ENCODE assay signal across 16 cellular contexts in the genomic region with DNA sequence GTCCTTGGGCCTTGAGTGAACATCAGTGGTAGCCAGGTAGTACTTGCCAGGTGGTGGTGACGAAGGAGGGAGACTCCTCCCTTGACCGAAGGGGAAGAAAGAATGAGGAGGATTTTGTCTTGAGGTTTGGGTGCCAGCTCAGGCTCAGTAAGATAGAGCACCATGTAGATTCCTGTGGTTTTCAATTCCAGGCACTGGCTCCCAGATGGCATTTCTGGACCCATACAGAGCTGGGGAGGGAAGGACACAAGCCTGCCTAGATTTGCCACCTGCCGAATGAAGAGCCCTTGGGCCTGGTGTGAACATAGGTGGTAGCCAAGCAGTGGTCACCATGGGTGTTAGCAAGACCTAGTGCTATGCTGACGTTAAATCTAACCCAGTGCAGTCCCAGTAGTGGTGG.
DNase-seq lines count a peak whose midpoint lies in the region; ATAC-seq and TF ChIP-seq lines count a peak whose summit lies in the region.
"Had no signal": no experiment of that assay in that cellular context is flagged by ENCODE, and none has a peak within 500 bp of the region (broad histone marks: within the 10 kb centered on the region; RNA-seq: fewer than 3 reads in every experiment).

No MANE protein-coding gene starts in this region.

- H3K36me3 Mint-ChIP-seq in stimulated activated effector memory CD8-positive, alpha-beta T cell treated with anti-CD3 and anti-CD28 coated beads, Interleukin-12 subunit alpha, Interleukin-12 subunit beta, amount 100 ng/mL, for 72 hours, result no peaks in the 10 kb centered on the region
- H3K36me3 Mint-ChIP-seq: CD8-positive, alpha-beta T cell had no signal

- no peaks in the 10 kb centered on the region for H3K9me1 ChIP-seq in IMR-90 (ENCODE audit: insufficient read depth, low read length)

- no peak overlapping the region for H3K9ac ChIP-seq in IMR-90 (ENCODE audit: low read depth, low read length)
- H3K9ac ChIP-seq: BLaER1 treated with 17β-estradiol and CSF1 and Interleukin-3, amounts not matched to agents 10 nM and 100 nM had no signal

- H4K20me1 ChIP-seq in IMR-90 (ENCODE audit: insufficient read depth, low read length), result no peaks in the 10 kb centered on the region
- H4K20me1 ChIP-seq: BLaER1 treated with 17β-estradiol and CSF1 and Interleukin-3, amounts not matched to agents 10 nM and 100 nM had no signal

- no peak overlapping the region for H3K27ac Mint-ChIP-seq in stimulated activated effector memory CD8-positive, alpha-beta T cell treated with anti-CD3 and anti-CD28 coated beads, Interleukin-12 subunit alpha, Interleukin-12 subunit beta, amount 100 ng/mL, for 72 hours
- H3K27ac Mint-ChIP-seq: B cell; CD8-positive, alpha-beta T cell had no signal

- in situ Hi-C loops in IMR-90 (cut with MboI; ENCODE audit: low sequenced_read_pairs) (no loop called here), brain microvascular endothelial cell (cut with HindIII; ENCODE audit: low pct_ligation_motif_present, low sequenced_read_pairs) (no loop called here)

- H2BK20ac ChIP-seq in IMR-90 (ENCODE audit: low read depth, low read length), result no peak overlapping the region

- TF ChIP-seq POLR2A in IMR-90 (IDR thresholded peaks at IDR 0.05; ENCODE audit: low read depth, low read length), result no peak

- H4K5ac ChIP-seq in IMR-90 (ENCODE audit: low read depth, low read length), result no peak overlapping the region

- H3K4me3 Mint-ChIP-seq in stimulated activated effector memory CD8-positive, alpha-beta T cell treated with anti-CD3 and anti-CD28 coated beads, Interleukin-12 subunit alpha, Interleukin-12 subunit beta, amount 100 ng/mL, for 72 hours, result no peak overlapping the region
- H3K4me3 Mint-ChIP-seq: B cell; CD8-positive, alpha-beta T cell had no signal

- no peaks in the 10 kb centered on the region for H3K79me1 ChIP-seq in IMR-90 (ENCODE audit: low read depth in 1 of 2, low read length in 2 of 2)

- H3K27ac ChIP-seq in IMR-90 (ENCODE audit: insufficient read depth, low read length) (no peak overlapping the region), brain microvascular endothelial cell (no peak overlapping the region)
- H3K27ac ChIP-seq: BLaER1 treated with 17β-estradiol and CSF1 and Interleukin-3, amounts not matched to agents 10 nM and 100 nM; HL-60 had no signal

- H3K4me3 ChIP-seq in AG10803 (ENCODE audit: low read length) (no peak overlapping the region), IMR-90 (ENCODE audit: insufficient read depth, low read depth, low read length) (no peak overlapping the region), brain microvascular endothelial cell (ENCODE audit: low read depth, low read length) (no peak overlapping the region)
- H3K4me3 ChIP-seq: BLaER1 treated with 17β-estradiol and CSF1 and Interleukin-3, amounts not matched to agents 10 nM and 100 nM; HAP-1; K562 had no signal

- H3K27me3 ChIP-seq in IMR-90 (ENCODE audit: control insufficient read depth, insufficient read depth, low read length) (no peaks in the 10 kb centered on the region), brain microvascular endothelial cell (replicated peaks) (no peaks in the 10 kb centered on the region)
- H3K27me3 ChIP-seq: BLaER1 treated with 17β-estradiol and CSF1 and Interleukin-3, amounts not matched to agents 10 nM and 100 nM had no signal

- peak; percentile 12 for DNase-seq in AG10803 (ENCODE audit: low read depth)
- no peak for DNase-seq in IMR-90
- peak; percentile 96 for DNase-seq in myocyte (ENCODE audit: low read depth)
- DNase-seq in stimulated activated effector memory CD8-positive, alpha-beta T cell treated with anti-CD3 and anti-CD28 coated beads, Interleukin-12 subunit alpha, Interleukin-12 subunit beta, amount 100 ng/mL, for 72 hours (ENCODE audit: low spot score in 2 of 2), result no peak
- DNase-seq in midbrain (lab: John Stamatoyannopoulos, UW), result no peak
- DNase-seq in brain microvascular endothelial cell, result no peak
- DNase-seq: 8988T; Calu3; CD8-positive, alpha-beta T cell; GDM1 had no signal

- H2AK5ac ChIP-seq in IMR-90 (ENCODE audit: low read depth, low read length), result no peak overlapping the region; the same call in 1 of the 2 replicates

- H2AFZ ChIP-seq in IMR-90 (replicated peaks; ENCODE audit: low read length, poor library complexity), result peak overlapping the region; percentile 64

- H4K91ac ChIP-seq in IMR-90 (ENCODE audit: insufficient read depth, low read depth, low read length), result no peak overlapping the region

- H3K36me3 ChIP-seq in IMR-90 (ENCODE audit: control insufficient read depth, insufficient read depth, low read length) (no peaks in the 10 kb centered on the region), brain microvascular endothelial cell (replicated peaks) (no peaks in the 10 kb centered on the region)
- H3K36me3 ChIP-seq: BLaER1 treated with 17β-estradiol and CSF1 and Interleukin-3, amounts not matched to agents 10 nM and 100 nM; HAP-1 had no signal

- no peak overlapping the region for H3K4me2 ChIP-seq in IMR-90 (ENCODE audit: low read depth, low read length)
- H3K4me2 ChIP-seq: BLaER1 treated with 17β-estradiol and CSF1 and Interleukin-3, amounts not matched to agents 10 nM and 100 nM had no signal

- intact Hi-C loops in IMR-90 (cut with micrococcal nuclease), result no loop called here

- no peak overlapping the region for H3K4ac ChIP-seq in IMR-90 (ENCODE audit: low read depth, low read length)

- no peak overlapping the region for H3K23ac ChIP-seq in IMR-90 (ENCODE audit: low read depth, low read length)

- POLR2A ChIA-PET in IMR-90 (lab: Charles Lee; ENCODE audit: unreplicated experiment), result no interaction called here

- ATAC-seq in IMR-90 (ENCODE audit: low read depth), result no peak
- ATAC-seq in stimulated activated effector memory CD8-positive, alpha-beta T cell treated with anti-CD3 and anti-CD28 coated beads, Interleukin-12 subunit alpha, Interleukin-12 subunit beta, amount 100 ng/mL, for 72 hours, result peak; percentile 16
- no peak for ATAC-seq in GM18870 (IDR thresholded peaks at IDR 0.05; ENCODE audit: unreplicated experiment)
- ATAC-seq: CD8-positive, alpha-beta T cell; K562 had no signal

- H2BK120ac ChIP-seq in IMR-90 (ENCODE audit: low read depth, low read length), result no peak overlapping the region

- no peak overlapping the region for H2BK5ac ChIP-seq in IMR-90 (ENCODE audit: low read depth, low read length, poor library complexity, severe bottlenecking)

- BruUV-seq in IMR-90 (replicated peaks; lab: Mats Ljungman, UMichigan), result no TSS peak

- H3K9me3 ChIP-seq in IMR-90 (ENCODE audit: control insufficient read depth, insufficient read depth, low read length), result no peaks in the 10 kb centered on the region
- H3K9me3 ChIP-seq: BLaER1 treated with 17β-estradiol and CSF1 and Interleukin-3, amounts not matched to agents 10 nM and 100 nM; HAP-1 had no signal

- H2AK9ac ChIP-seq in IMR-90 (replicated peaks; ENCODE audit: low read depth, low read length, poor library complexity), result no peak overlapping the region

- TF ChIP-seq CTCF in AG10803 (conservative IDR thresholded peaks at IDR 0.05; ENCODE audit: low read length), result no peak
- TF ChIP-seq CTCF in IMR-90 (conservative IDR thresholded peaks at IDR 0.05; ENCODE audit: low read depth, low read length), result no peak
- no peak for TF ChIP-seq CTCF in brain microvascular endothelial cell (IDR thresholded peaks at IDR 0.05; ENCODE audit: low read depth, low read length, missing control alignments)

- CTCF ChIA-PET in IMR-90 (lab: Yijun Ruan, JAX), result interaction anchor here (1.1 kb wide), 1 partner anchor 23 kb away, joined by 3 read pairs; no protein-coding TSS in a partner anchor

- TF ChIP-seq RAD21 in IMR-90 (IDR thresholded peaks at IDR 0.05; ENCODE audit: low read length), result no peak

- WGBS in IMR-90 (ENCODE audit: extremely low coverage in 2 of 2, insufficient read length in 1 of 2), 2 experiments, result 100% methylated on average over 1 of the region's 4 CpGs; no CpG with 5 or more reads in 1 of the 2 experiments

- H4K8ac ChIP-seq in IMR-90 (ENCODE audit: low read depth in 2 of 2, low read length in 2 of 2), result no peak overlapping the region

- H2BK15ac ChIP-seq in IMR-90 (ENCODE audit: low read depth, low read length), result no peak overlapping the region

- H3K56ac ChIP-seq in IMR-90 (ENCODE audit: extremely low read depth, insufficient read depth, low read length), result no peak overlapping the region

- no peaks in the 10 kb centered on the region for H3K4me1 Mint-ChIP-seq in stimulated activated effector memory CD8-positive, alpha-beta T cell treated with anti-CD3 and anti-CD28 coated beads, Interleukin-12 subunit alpha, Interleukin-12 subunit beta, amount 100 ng/mL, for 72 hours
- H3K4me1 Mint-ChIP-seq: B cell had no signal

- no peaks in the 10 kb centered on the region for H3K9me3 Mint-ChIP-seq in stimulated activated effector memory CD8-positive, alpha-beta T cell treated with anti-CD3 and anti-CD28 coated beads, Interleukin-12 subunit alpha, Interleukin-12 subunit beta, amount 100 ng/mL, for 72 hours
- H3K9me3 Mint-ChIP-seq: CD8-positive, alpha-beta T cell had no signal

- no peak overlapping the region for H3K14ac ChIP-seq in IMR-90 (replicated peaks; ENCODE audit: low read depth, low read length)

- dilution Hi-C loops in IMR-90 (cut with HindIII; ENCODE audit: low sequenced_read_pairs, unreplicated experiment), result no loop called here

- no peak overlapping the region for H3K18ac ChIP-seq in IMR-90 (ENCODE audit: low read depth, low read length)

- peaks cover 2% of the 10 kb centered on the region; the same call in 1 of the 2 replicates for H3K4me1 ChIP-seq in IMR-90 (ENCODE audit: control insufficient read depth, insufficient read depth, low read length)
- H3K4me1 ChIP-seq: BLaER1 treated with 17β-estradiol and CSF1 and Interleukin-3, amounts not matched to agents 10 nM and 100 nM; HAP-1 had no signal

TF ChIP-seq in IMR-90, 13 proteins besides CTCF, POLR2A, EP300 and RAD21 (continues in another document):
- TF ChIP-seq MAFK (IDR thresholded peaks at IDR 0.05; ENCODE audit: low read depth, low read length) (no peak), RCOR1 (IDR thresholded peaks at IDR 0.05; ENCODE audit: insufficient replicate concordance, low read length) (no peak), FOS (IDR thresholded peaks at IDR 0.05; ENCODE audit: low read depth, low read length) (no peak), CEBPB (IDR thresholded peaks at IDR 0.05; ENCODE audit: low read depth, low read length) (no peak), NFE2L2 (IDR thresholded peaks at IDR 0.05; ENCODE audit: low read depth, low read length) (no peak), CHD1 (IDR thresholded peaks at IDR 0.05; ENCODE audit: low read depth, low read length) (no peak), BHLHE40 (IDR thresholded peaks at IDR 0.05; ENCODE audit: low read depth, low read length) (no peak), MAZ (IDR thresholded peaks at IDR 0.05; ENCODE audit: borderline replicate concordance, low read depth, low read length) (no peak)
- TF ChIP-seq, protein P1, sequence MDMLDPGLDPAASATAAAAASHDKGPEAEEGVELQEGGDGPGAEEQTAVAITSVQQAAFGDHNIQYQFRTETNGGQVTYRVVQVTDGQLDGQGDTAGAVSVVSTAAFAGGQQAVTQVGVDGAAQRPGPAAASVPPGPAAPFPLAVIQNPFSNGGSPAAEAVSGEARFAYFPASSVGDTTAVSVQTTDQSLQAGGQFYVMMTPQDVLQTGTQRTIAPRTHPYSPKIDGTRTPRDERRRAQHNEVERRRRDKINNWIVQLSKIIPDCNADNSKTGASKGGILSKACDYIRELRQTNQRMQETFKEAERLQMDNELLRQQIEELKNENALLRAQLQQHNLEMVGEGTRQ (IDR thresholded peaks at IDR 0.05; ENCODE audit: low read depth, low read length), result no peak

Comparison
In these comparisons a context has a peak if more than half of its experiments do, and no peak if none do; other contexts are left out.
1. DNase-seq: peak in AG10803 (single experiment) and myocyte (single experiment); none in IMR-90 (single experiment), stimulated activated effector memory CD8-positive, alpha-beta T cell treated with anti-CD3 and anti-CD28 coated beads, Interleukin-12 subunit alpha, Interleukin-12 subunit beta, amount 100 ng/mL, for 72 hours (0 of 2), midbrain (single experiment) and brain microvascular endothelial cell (single experiment).